ENCODE assay signal across 30 cellular contexts in the genomic region with DNA sequence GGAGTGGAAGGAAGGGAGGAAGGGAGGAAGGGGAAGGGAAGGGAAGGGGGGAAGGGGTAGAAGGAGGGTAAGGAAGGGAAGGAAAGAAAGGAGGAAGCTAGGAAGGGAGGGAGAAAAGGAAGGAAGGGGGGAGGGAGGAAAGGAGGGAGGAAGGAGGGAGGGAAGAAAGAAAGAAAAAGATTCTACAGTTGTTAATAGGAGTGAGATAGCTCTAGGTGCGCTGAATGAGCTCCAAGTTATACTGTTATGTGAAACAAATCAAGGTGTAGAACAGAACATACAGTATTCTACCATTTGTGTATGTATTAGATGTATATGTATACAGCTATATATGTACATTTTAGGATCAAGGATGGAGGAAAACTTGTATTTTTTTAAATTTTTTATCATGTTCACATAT.
"Had no signal": no experiment of that assay in that cellular context is flagged by ENCODE, and none has a peak within 500 bp of the region (broad histone marks: within the 10 kb centered on the region; RNA-seq: fewer than 3 reads in every experiment).

No MANE protein-coding gene starts in this region.

- H3K9me3 ChIP-seq: ascending aorta, breast epithelium had no signal

- H3K27me3 ChIP-seq: ascending aorta, breast epithelium had no signal

- H3K4me3 ChIP-seq: ascending aorta, breast epithelium had no signal

- H3K27ac ChIP-seq: ascending aorta, breast epithelium, WERI-Rb-1 had no signal

- H3K36me3 ChIP-seq: ascending aorta, breast epithelium, WERI-Rb-1 had no signal

- ATAC-seq: activated CD4-positive, alpha-beta T cell treated with anti-CD3 and anti-CD28 coated beads for 36 hours; activated CD4-positive, CD25-positive, alpha-beta regulatory T cell treated with anti-CD3 and anti-CD28 coated beads, Interleukin-2, amount 50 U/mL, for 24 hours; activated CD8-positive, alpha-beta memory T cell treated with anti-CD3 and anti-CD28 coated beads, Interleukin-2, amount 10 ng/mL, durations not matched to agents 7 days and 5 days; activated CD8-positive, alpha-beta T cell treated with anti-CD3 and anti-CD28 coated beads, Interleukin-2, amount 10 ng/mL, durations not matched to agents 7 days and 5 days; activated naive CD8-positive, alpha-beta T cell treated with anti-CD3 and anti-CD28 coated beads, Interleukin-2, amount 50 U/mL, for 24 hours; WTC11 had no signal

- DNase-seq: activated CD4-positive, alpha-beta memory T cell treated with anti-CD3 and anti-CD28 coated beads, Interleukin-2, amount 10 ng/mL, durations not matched to agents 7 days and 5 days; activated CD4-positive, alpha-beta T cell treated with anti-CD3 and anti-CD28 coated beads for 1 hour; activated CD4-positive, alpha-beta T cell treated with anti-CD3 and anti-CD28 coated beads for 36 hours; activated CD4-positive, alpha-beta T cell treated with anti-CD3 and anti-CD28 coated beads for 48 hours; activated CD4-positive, alpha-beta T cell treated with anti-CD3 and anti-CD28 coated beads, Interleukin-2, amount 10 ng/mL, durations not matched to agents 7 days and 5 days; activated CD4-positive, alpha-beta T cell treated with anti-CD3 and anti-CD28 coated beads, Interleukin-2, amount 50 U/mL, for 48 hours; activated CD4-positive, CD25-positive, alpha-beta regulatory T cell; activated CD8-positive, alpha-beta memory T cell treated with anti-CD3 and anti-CD28 coated beads for 24 hours; activated CD8-positive, alpha-beta memory T cell treated with anti-CD3 and anti-CD28 coated beads, Interleukin-2, amount 10 ng/mL, durations not matched to agents 7 days and 5 days; activated CD8-positive, alpha-beta memory T cell treated with anti-CD3 and anti-CD28 coated beads, Interleukin-2, amount 50 U/mL, for 48 hours; activated CD8-positive, alpha-beta T cell treated with anti-CD3 and anti-CD28 coated beads, Interleukin-2, amount 10 ng/mL, durations not matched to agents 7 days and 5 days; activated effector memory CD4-positive, alpha-beta T cell treated with Interleukin-2 at 50 U/mL for 16 hours; activated gamma-delta T cell; activated naive CD4-positive, alpha-beta T cell treated with anti-CD3 and anti-CD28 coated beads, Interleukin-2, amount 10 ng/mL, durations not matched to agents 7 days and 5 days; activated naive CD4-positive, alpha-beta T cell treated with Interleukin-2 at 50 U/mL for 16 hours; activated naive CD8-positive, alpha-beta T cell treated with anti-CD3 and anti-CD28 coated beads, Interleukin-2, amount 10 ng/mL, durations not matched to agents 7 days and 5 days; activated naive CD8-positive, alpha-beta T cell treated with anti-CD3 and anti-CD28 coated beads, Interleukin-2, amount 50 U/mL, for 24 hours; activated T-cell treated with anti-CD3 and anti-CD28 coated beads, Interleukin-2, amount 50 U/mL, for 24 hours; activated T-cell treated with anti-CD3 and anti-CD28 coated beads, Interleukin-2, amount 50 U/mL, for 48 hours; amygdala; anterior cingulate cortex; central memory CD4-positive, alpha-beta T cell; T-helper 1 cell; T-helper 2 cell; T-helper 9 cell; WERI-Rb-1 had no signal

- H3K4me1 ChIP-seq: ascending aorta, breast epithelium had no signal
